Comparison of ENCODE assay signal across 8 cellular contexts in genomic region chr2:96208144-96209010, GRCh38. TPM values are rescaled to one million over a fixed set of nuclear protein-coding genes. Genes with fewer than 3 reads are reported as not detected.
DNase-seq lines count a peak whose midpoint lies in the region; ATAC-seq and TF ChIP-seq lines count a peak whose summit lies in the region.

A gene with protein sequence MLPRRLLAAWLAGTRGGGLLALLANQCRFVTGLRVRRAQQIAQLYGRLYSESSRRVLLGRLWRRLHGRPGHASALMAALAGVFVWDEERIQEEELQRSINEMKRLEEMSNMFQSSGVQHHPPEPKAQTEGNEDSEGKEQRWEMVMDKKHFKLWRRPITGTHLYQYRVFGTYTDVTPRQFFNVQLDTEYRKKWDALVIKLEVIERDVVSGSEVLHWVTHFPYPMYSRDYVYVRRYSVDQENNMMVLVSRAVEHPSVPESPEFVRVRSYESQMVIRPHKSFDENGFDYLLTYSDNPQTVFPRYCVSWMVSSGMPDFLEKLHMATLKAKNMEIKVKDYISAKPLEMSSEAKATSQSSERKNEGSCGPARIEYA (minus strand): TSS chr2:96208827. CDS start chr2:96208434, 393 bp downstream.

- peaks cover 33% of the 10 kb centered on the region for H3K4me1 ChIP-seq in Panc1 (ENCODE audit: control insufficient read depth, insufficient read depth, low read length)
- H3K4me1 ChIP-seq in esophagus (ENCODE audit: control insufficient read depth in 2 of 2, insufficient read depth in 2 of 2, low read length in 1 of 2) = peaks cover 5 to 7% of the 10 kb centered on the region in 2 donors
- peaks cover 50% of the 10 kb centered on the region for H3K4me1 ChIP-seq in muscle layer of colon (ENCODE audit: insufficient read depth, low read length)

- DNase-seq in DMS53 treated with DMSO at 0.1 percent for 48 hours (lab: John Stamatoyannopoulos, UW; ENCODE audit: unreplicated experiment) (peak; percentile 99), KG1 (lab: John Stamatoyannopoulos, UW) (peak; percentile 94), Panc1 (ENCODE audit: low read depth, low spot score) (peak; percentile 83)
- peak; percentile 96 for DNase-seq in activated T-cell treated with anti-CD3 and anti-CD28 coated beads, Interleukin-2, amount 50 U/mL, for 4 hours
- DNase-seq in stimulated activated CD8-positive, alpha-beta memory T cell treated with anti-CD3 and anti-CD28 coated beads, Interleukin-7, amount 100 ng/mL, for 24 hours (ENCODE audit: low read depth) = peak; percentile 96

- peak within 1 kb of the TSS; percentile 88 for H3K4me3 Mint-ChIP-seq in activated T-cell treated with anti-CD3 and anti-CD28 coated beads, Interleukin-2, amount 50 U/mL, for 4 hours

- CTCF ChIA-PET in Panc1 (lab: Charles Lee) = interaction anchor here (0.6 to 0.7 kb wide), 2 partner anchors 17 to 20 kb away, joined by 3 read pairs; no protein-coding TSS in a partner anchor

- H3K27me3 ChIP-seq in Panc1 (ENCODE audit: control insufficient read depth, insufficient read depth, low read length) = no peaks in the 10 kb centered on the region
- no peaks in the 10 kb centered on the region for H3K27me3 ChIP-seq in esophagus (ENCODE audit: control insufficient read depth in 1 of 2, insufficient read depth in 2 of 2, low read length in 2 of 2)
- H3K27me3 ChIP-seq in muscle layer of colon (ENCODE audit: control insufficient read depth in 1 of 2, insufficient read depth in 2 of 2, low read length in 2 of 2) = no peaks in the 10 kb centered on the region

- peak; percentile 46; the same call in 1 of the 2 replicates for TF ChIP-seq CTCF in Panc1 (IDR thresholded peaks at IDR 0.05)

- no peaks in the 10 kb centered on the region for H3K9me3 ChIP-seq in Panc1 (ENCODE audit: control insufficient read depth, insufficient read depth, low read depth, low read length)
- no peaks in the 10 kb centered on the region for H3K9me3 ChIP-seq in esophagus (ENCODE audit: control insufficient read depth in 2 of 2, insufficient read depth in 1 of 2, low read depth in 1 of 2, low read length in 1 of 2)
- H3K9me3 ChIP-seq in muscle layer of colon (ENCODE audit: low read length) = no peaks in the 10 kb centered on the region

- H3K4me3 ChIP-seq in Panc1 (ENCODE audit: low read depth in 2 of 2, low read length in 2 of 2) (peak within 1 kb of the TSS; percentile 73 to 91), esophagus (ENCODE audit: low read depth in 1 of 2, low read length in 2 of 2) (peak within 1 kb of the TSS; percentile 58 to 90), muscle layer of colon (ENCODE audit: low read depth in 1 of 2, low read length in 2 of 2) (peak within 1 kb of the TSS; percentile 62 to 76)

- no TSS peak for BruUV-seq in Panc1 (replicated peaks; lab: Mats Ljungman, UMichigan)

- H3K9me3 Mint-ChIP-seq in activated T-cell treated with anti-CD3 and anti-CD28 coated beads, Interleukin-2, amount 50 U/mL, for 4 hours = no peaks in the 10 kb centered on the region

- peak within 1 kb of the TSS; percentile 63 for H3K9ac ChIP-seq in muscle layer of colon (ENCODE audit: low read length)

- no peaks in the 10 kb centered on the region; the same call in none of the 2 replicates for H3K36me3 ChIP-seq in Panc1 (ENCODE audit: control insufficient read depth, insufficient read depth, low read length)
- no peaks in the 10 kb centered on the region for H3K36me3 ChIP-seq in esophagus (ENCODE audit: control insufficient read depth in 2 of 2, insufficient read depth in 2 of 2, low read length in 1 of 2)
- H3K36me3 ChIP-seq in muscle layer of colon (ENCODE audit: insufficient read depth, low read length) = no peaks in the 10 kb centered on the region

- in situ Hi-C loops in Panc1 (cut with HindIII; ENCODE audit: low pct_unique_long_range_greater_than_20kb, low sequenced_read_pairs) = no loop called here

- POLR2A ChIA-PET in Panc1 (lab: Charles Lee) = interaction anchor here (0.7 to 1.0 kb wide), 2 partner anchors 22 to 304 kb away, joined by 3 to 12 read pairs; no protein-coding TSS in a partner anchor

- H3K27ac ChIP-seq in Panc1 (ENCODE audit: low read length) = peak within 1 kb of the TSS; percentile 98
- peak within 1 kb of the TSS; percentile 96 to 97 for H3K27ac ChIP-seq in esophagus (ENCODE audit: low read depth in 2 of 2, low read length in 1 of 2)
- H3K27ac ChIP-seq in muscle layer of colon (ENCODE audit: low read depth, low read length) = peak within 1 kb of the TSS; percentile 93

- ATAC-seq in GM21717 (IDR thresholded peaks at IDR 0.05; ENCODE audit: unreplicated experiment) (peak; percentile 80), Panc1 (peak; percentile 98)
- ATAC-seq in activated T-cell treated with anti-CD3 and anti-CD28 coated beads, Interleukin-2, amount 50 U/mL, for 4 hours = peak; percentile 91 to 92

- peaks cover 15% of the 10 kb centered on the region for H3K36me3 Mint-ChIP-seq in activated T-cell treated with anti-CD3 and anti-CD28 coated beads, Interleukin-2, amount 50 U/mL, for 4 hours (ENCODE audit: insufficient read depth)

- WGBS in esophagus, 2 donors = 0% methylated on average over 90 to 100 of the region's 100 CpGs

- no peaks in the 10 kb centered on the region for H3K27me3 Mint-ChIP-seq in activated T-cell treated with anti-CD3 and anti-CD28 coated beads, Interleukin-2, amount 50 U/mL, for 4 hours (ENCODE audit: low read depth)

- intact Hi-C loops in Panc1 (cut with micrococcal nuclease; ENCODE audit: unreplicated experiment) = loop anchor here (5.0 kb wide), 1 partner anchor 54 kb away; no protein-coding TSS in a partner anchor

- peaks cover 51% of the 10 kb centered on the region for H3K4me1 Mint-ChIP-seq in activated T-cell treated with anti-CD3 and anti-CD28 coated beads, Interleukin-2, amount 50 U/mL, for 4 hours (ENCODE audit: low read depth)

RNA-seq across cellular contexts. Expression of the gene that starts here (rescaled TPM):
- 133 TPM for total RNA-seq in Panc1 (2021; ENCODE audit: unreplicated experiment)
- 66.9 TPM for polyA plus RNA-seq in Panc1 (2012; ENCODE audit: insufficient read length)
- total RNA-seq in activated T-cell treated with anti-CD3 and anti-CD28 coated beads, Interleukin-2, amount 50 U/mL, for 4 hours = 100 to 1,000 TPM; 241 to 281 (median 267) TPM
- 10 to 100 TPM; 21.5 to 34.9 TPM for polyA plus RNA-seq in esophagus

Comparison
In these comparisons a context has a peak if more than half of its experiments do, and no peak if none do; other contexts are left out.
1. Peak in every context shown above with its lines: DNase-seq, ATAC-seq, H3K4me3 ChIP-seq and H3K27ac ChIP-seq.